Comparison of ENCODE assay signal across 8 cellular contexts in genomic region chr13:51803018-51803417, GRCh38. TPM values are rescaled to one million over a fixed set of nuclear protein-coding genes. Genes with fewer than 3 reads are reported as not detected.
DNase-seq lines count a peak whose midpoint lies in the region; ATAC-seq, FAIRE-seq and TF ChIP-seq lines count a peak whose summit lies in the region.

No MANE protein-coding gene starts in this region.

- ATAC-seq in HG02623 (IDR thresholded peaks at IDR 0.05; ENCODE audit: unreplicated experiment), result no peak

- no peak overlapping the region for H3K14ac ChIP-seq in H1 (ENCODE audit: insufficient read length)

- H3K23me2 ChIP-seq in H1 (ENCODE audit: low read depth, low read length), result peaks cover 8% of the 10 kb centered on the region

- H3K4me3 ChIP-seq in H1 (ENCODE audit: extremely low read depth in 1 of 4, insufficient read depth in 2 of 4, low read depth in 3 of 4, low read length in 4 of 4), result peak overlapping the region; percentile 69 to 80 (median 78); a peak in 7 of 8 replicates

- no peak for TF ChIP-seq POLR2A in H1 (IDR thresholded peaks at IDR 0.05; ENCODE audit: control extremely low read depth in 1 of 2, low read depth in 2 of 2, low read length in 2 of 2)

- H3K27me3 Mint-ChIP-seq in Calu3 (ENCODE audit: unreplicated experiment), result no peaks in the 10 kb centered on the region
- H3K27me3 Mint-ChIP-seq in nephron progenitor cell (ENCODE audit: low read depth, poor library complexity), result peaks cover 15% of the 10 kb centered on the region

- no peak overlapping the region for H3K4ac ChIP-seq in H1 (replicated peaks; ENCODE audit: insufficient read length, low read depth, low read length)

- H3K79me1 ChIP-seq in H1 (ENCODE audit: low read depth, low read length), result no peaks in the 10 kb centered on the region

- H3K9me3 ChIP-seq in H1 (ENCODE audit: insufficient read depth in 2 of 2, low read depth in 1 of 2, low read length in 1 of 2), result no peaks in the 10 kb centered on the region

- POLR2A ChIA-PET in H1 (lab: Charles Lee; ENCODE audit: partially characterized antibody), result interaction anchor here (1.3 to 2.6 kb wide), 4 partner anchors 9 to 370 kb away, joined by 3 to 11 read pairs (median 4); partner anchors contain the start of gene INTS6

- H3K9ac ChIP-seq in H1 (replicated peaks in 1 of 4; ENCODE audit: extremely low read depth in 1 of 4, low read depth in 3 of 4, low read length in 3 of 4), result peak overlapping the region in 2 of 4 experiments; percentile 92 to 93; a peak in 4 of 7 replicates

- no peak overlapping the region for H3K23ac ChIP-seq in H1 (ENCODE audit: insufficient read length)

- H3K18ac ChIP-seq in H1 (ENCODE audit: extremely low read depth, low read length), result peak overlapping the region; percentile 97

- 0 out of 7 replicates have a peak, but pooled peaks cover 0 to 2% (median 0%) of the 10 kb centered on the region in 4 experiments for H3K27me3 ChIP-seq in H1 (replicated peaks in 1 of 4; ENCODE audit: control insufficient read depth in 3 of 4, extremely low read depth in 1 of 4, insufficient read depth in 3 of 4, low read length in 3 of 4)

- peak overlapping the region; percentile 68 for H3K4me3 Mint-ChIP-seq in Calu3 (ENCODE audit: low read depth, unreplicated experiment)
- H3K4me3 Mint-ChIP-seq in nephron progenitor cell, result peak overlapping the region; percentile 89

- no peaks in the 10 kb centered on the region for H4K20me1 ChIP-seq in H1 (replicated peaks in 1 of 2; ENCODE audit: control insufficient read depth in 1 of 2, insufficient read depth in 2 of 2, low read length in 2 of 2)

- no peak overlapping the region for H2AFZ ChIP-seq in H1 (ENCODE audit: low read length)

- H3K4me1 Mint-ChIP-seq in Calu3 (ENCODE audit: low read depth, unreplicated experiment) (peaks cover 10% of the 10 kb centered on the region), nephron progenitor cell (peaks cover 58% of the 10 kb centered on the region)

- H2BK15ac ChIP-seq in H1 (ENCODE audit: low read length), result no peak overlapping the region

- peaks cover 12 to 19% (median 16%) of the 10 kb centered on the region in 4 experiments for H3K4me1 ChIP-seq in H1 (replicated peaks in 1 of 4; ENCODE audit: control insufficient read depth in 3 of 4, insufficient read depth in 4 of 4, low read length in 3 of 4)

- H2BK12ac ChIP-seq in H1 (ENCODE audit: low read depth, low read length), result peak overlapping the region; percentile 94; the same call in 1 of the 2 replicates

- no peak overlapping the region for H4K8ac ChIP-seq in H1 (ENCODE audit: extremely low read depth, insufficient read depth, low read length)

- H3K56ac ChIP-seq in H1 (replicated peaks; ENCODE audit: insufficient read length, low read depth, low read length), result no peak overlapping the region

- H2BK120ac ChIP-seq in H1 (replicated peaks; ENCODE audit: low read depth, low read length), result no peak overlapping the region

- H4K91ac ChIP-seq in H1 (replicated peaks; ENCODE audit: insufficient read length, low read length), result peak overlapping the region; percentile 81

- H2BK20ac ChIP-seq in H1 (ENCODE audit: low read length), result no peak overlapping the region; the same call in 1 of the 2 replicates

- no peak for DNase-seq in Calu3
- peak; percentile 71 for DNase-seq in NCI-H69 (lab: John Stamatoyannopoulos, UW)
- no peak for DNase-seq in H1 (ENCODE audit: low read depth in 1 of 2, low spot score in 2 of 2)
- DNase-seq in nephron progenitor cell, result no peak
- no peak for DNase-seq in HPDE6-E6E7 (ENCODE audit: extremely low spot score)
- DNase-seq in stimulated activated CD4-positive, alpha-beta T cell treated with anti-CD3 and anti-CD28 coated beads, Interleukin-15, amount 100 ng/mL, for 24 hours, result no peak
- no peak for DNase-seq in HK-2 (ENCODE audit: unreplicated experiment)

- TF ChIP-seq EP300 in H1 (IDR thresholded peaks at IDR 0.05; ENCODE audit: borderline replicate concordance in 1 of 2, low read depth in 2 of 2, low read length in 2 of 2), result no peak

- WGBS in H1 (ENCODE audit: extremely low coverage in 1 of 2, insufficient coverage in 1 of 2, insufficient read length in 1 of 2, insufficient replicate concordance in 2 of 2, low coverage in 1 of 2, low lambda C conversion rate in 2 of 2, missing lambda C conversion rate in 1 of 2), 2 experiments, result 48% methylated on average over 5 of the region's 5 CpGs; no CpG with 5 or more reads in 1 of the 2 experiments

- H3K27ac Mint-ChIP-seq in Calu3 (ENCODE audit: unreplicated experiment) (peak overlapping the region; percentile 60), nephron progenitor cell (peak overlapping the region; percentile 54)

- CTCF ChIA-PET in Calu3 (lab: Charles Lee), result interaction anchor here (1.3 to 1.4 kb wide), 2 partner anchors 349 to 368 kb away, joined by 3 read pairs; no protein-coding TSS in a partner anchor
- CTCF ChIA-PET in H1 (lab: Charles Lee; ENCODE audit: partially characterized antibody), result interaction anchor here (0.6 kb wide), 1 partner anchor 61 kb away, joined by 3 read pairs; no protein-coding TSS in a partner anchor

- no peak for TF ChIP-seq RAD21 in H1 (IDR thresholded peaks at IDR 0.05 in 1 of 2, conservative IDR thresholded peaks at IDR 0.05 in 1 of 2; ENCODE audit: low read depth in 2 of 2, low read length in 2 of 2)

- intact Hi-C loops in Calu3 (cut with micrococcal nuclease; ENCODE audit: unreplicated experiment), result loop anchor here (5.0 kb wide), 2 partner anchors 71 to 351 kb away; partner anchors contain the start of gene INTS6

- H3K36me3 ChIP-seq in H1 (ENCODE audit: control insufficient read depth in 2 of 4, insufficient read depth in 4 of 4, low read length in 3 of 4), result no peaks in the 10 kb centered on the region

- H3K9me3 Mint-ChIP-seq in Calu3 (ENCODE audit: low read depth, unreplicated experiment) (no peaks in the 10 kb centered on the region), nephron progenitor cell (no peaks in the 10 kb centered on the region)

- no peaks in the 10 kb centered on the region for H3K79me2 ChIP-seq in H1 (ENCODE audit: control insufficient read depth in 1 of 2, insufficient read depth in 2 of 2, low read length in 2 of 2)

- BruUV-seq in Calu3 (replicated peaks; lab: Mats Ljungman, UMichigan), result TSS peak; percentile 75

- H2AK5ac ChIP-seq in H1 (ENCODE audit: low read depth, low read length), result 0 out of 2 replicates have a peak overlapping the region, but pooled peaks have one; percentile 13

- no peak for TF ChIP-seq CTCF in Calu3 (IDR thresholded peaks at IDR 0.05; ENCODE audit: unreplicated experiment)
- no peak for TF ChIP-seq CTCF in H1 (IDR thresholded peaks at IDR 0.05; ENCODE audit: control extremely low read depth in 1 of 3, insufficient read depth in 1 of 3, low read depth in 1 of 3, low read length in 3 of 3)
- no peak for TF ChIP-seq CTCF in nephron progenitor cell (IDR thresholded peaks at IDR 0.05)

- FAIRE-seq in H1 (lab: Jason Lieb, UNC), result no peak

- H3K36me3 Mint-ChIP-seq in Calu3 (ENCODE audit: insufficient read depth, unreplicated experiment) (peaks cover 29% of the 10 kb centered on the region), nephron progenitor cell (ENCODE audit: low read depth) (no peaks in the 10 kb centered on the region)

- no peak overlapping the region for H4K5ac ChIP-seq in H1 (ENCODE audit: insufficient read length, low read depth, low read length)

- H3K4me2 ChIP-seq in H1 (ENCODE audit: insufficient read depth in 1 of 2, low read depth in 2 of 2, low read length in 2 of 2), result peak overlapping the region; percentile 80 to 89

- H3K27ac ChIP-seq in H1 (ENCODE audit: low read depth, low read length), result no peak overlapping the region

- peak overlapping the region; percentile 88 for H2BK5ac ChIP-seq in H1 (ENCODE audit: low read depth, low read length)

TF ChIP-seq in H1, 55 proteins besides CTCF, POLR2A, EP300 and RAD21:
- TF ChIP-seq SAP30 (IDR thresholded peaks at IDR 0.05; ENCODE audit: insufficient read depth, insufficient replicate concordance, low read length), result peak; percentile 14
- TF ChIP-seq MAFK (IDR thresholded peaks at IDR 0.05; ENCODE audit: low read depth, low read length), result no peak

RNA-seq across cellular contexts. Expression of gene DHRS12, which starts 0.9 kb away (rescaled TPM):
- 8.1 and 8.4 TPM in 2 replicates for total RNA-seq in Calu3 (2022)
- 6.0 and 8.7 TPM in 2 replicates for total RNA-seq in H1 (2021; fragmentation: NEBNext Ultra II Directional; extraction: Animal tissue kit (Norgen Biotek cat#: 25700))
- 8.7 and 10.3 TPM in 2 replicates for polyA plus RNA-seq in H1 (2011; rRNA removed)
- polyA plus RNA-seq in H1 (2011; cell fraction: cytosol; rRNA removed), result 9.7 TPM
- polyA plus RNA-seq in H1 (2011; cell fraction: nucleus; rRNA removed), result 19.8 TPM
- 10.0 to 13.4 TPM (median 11.4 TPM) in 4 replicates for polyA plus RNA-seq in H1 (2012, experiment 1 of 2)
- polyA plus RNA-seq in H1 (2012, experiment 2 of 2), result 4.7 TPM
- polyA plus RNA-seq in H1 (2013, experiment 1 of 2), result 8.4 TPM
- 9.0 TPM for polyA plus RNA-seq in H1 (2013, experiment 2 of 2)
- 5.3 and 7.8 TPM in 2 replicates for polyA minus RNA-seq in H1 (2011; rRNA and poly(A)+ RNA removed)
- 7.1 TPM for polyA minus RNA-seq in H1 (2011; cell fraction: cytosol; rRNA and poly(A)+ RNA removed)
- polyA minus RNA-seq in H1 (2011; cell fraction: nucleus; rRNA and poly(A)+ RNA removed), result 14.8 TPM

RNA-seq across cellular contexts. Expression of gene TMEM272, which starts 42.0 kb away (rescaled TPM):
- not detected in 2 replicates for total RNA-seq in Calu3 (2022)
- total RNA-seq in H1 (2021; fragmentation: NEBNext Ultra II Directional; extraction: Animal tissue kit (Norgen Biotek cat#: 25700)), result not detected in 2 replicates
- 0.05 and 0.06 TPM in 2 replicates for polyA plus RNA-seq in H1 (2011; rRNA removed)
- 0.04 TPM for polyA plus RNA-seq in H1 (2011; cell fraction: cytosol; rRNA removed)
- polyA plus RNA-seq in H1 (2011; cell fraction: nucleus; rRNA removed), result 0.43 TPM
- polyA plus RNA-seq in H1 (2012, experiment 1 of 2), result 0.06 to 0.32 TPM (median 0.09 TPM) in 3 of 4 replicates, not detected in the other
- polyA plus RNA-seq in H1 (2012, experiment 2 of 2), result not detected
- polyA plus RNA-seq in H1 (2013, experiment 1 of 2), result 0.04 TPM
- 0.02 TPM for polyA plus RNA-seq in H1 (2013, experiment 2 of 2)
- 0.28 and 0.29 TPM in 2 replicates for polyA minus RNA-seq in H1 (2011; rRNA and poly(A)+ RNA removed)
- polyA minus RNA-seq in H1 (2011; cell fraction: cytosol; rRNA and poly(A)+ RNA removed), result not detected
- polyA minus RNA-seq in H1 (2011; cell fraction: nucleus; rRNA and poly(A)+ RNA removed), result 0.30 TPM

RNA-seq across cellular contexts. Expression of gene CCDC70, which starts 58.8 kb away (rescaled TPM):
- not detected in 2 replicates for total RNA-seq in Calu3 (2022)
- not detected in 2 replicates for total RNA-seq in H1 (2021; fragmentation: NEBNext Ultra II Directional; extraction: Animal tissue kit (Norgen Biotek cat#: 25700))
- polyA plus RNA-seq in H1 (2011; rRNA removed), result not detected in 2 replicates
- polyA plus RNA-seq in H1 (2011; cell fraction: cytosol; rRNA removed), result not detected
- polyA plus RNA-seq in H1 (2011; cell fraction: nucleus; rRNA removed), result not detected
- not detected in 4 replicates for polyA plus RNA-seq in H1 (2012, experiment 1 of 2)
- polyA plus RNA-seq in H1 (2012, experiment 2 of 2), result not detected
- polyA plus RNA-seq in H1 (2013, experiment 1 of 2), result not detected
- polyA plus RNA-seq in H1 (2013, experiment 2 of 2), result not detected
- polyA minus RNA-seq in H1 (2011; rRNA and poly(A)+ RNA removed), result not detected in 2 replicates
- not detected for polyA minus RNA-seq in H1 (2011; cell fraction: cytosol; rRNA and poly(A)+ RNA removed)
- polyA minus RNA-seq in H1 (2011; cell fraction: nucleus; rRNA and poly(A)+ RNA removed), result not detected
